In genomic region chr6:108115598-108116058, GRCh38 we compare ENCODE assay signal across 1 cellular context.
TF ChIP-seq lines count a peak whose summit lies in the region.

No MANE protein-coding gene starts in this region.

TF ChIP-seq in GM12878, 131 proteins besides CTCF, POLR2A, EP300 and RAD21 (continued from another document):
- TF ChIP-seq ZBTB4 (CRISPR knock-in tag; IDR thresholded peaks at IDR 0.05) (no peak), CEBPB (IDR thresholded peaks at IDR 0.05; ENCODE audit: borderline replicate concordance in 1 of 2, low read depth in 2 of 2, low read length in 2 of 2) (no peak), RCOR1 (conservative IDR thresholded peaks at IDR 0.05; ENCODE audit: low read depth, low read length) (no peak), FOXK2 (IDR thresholded peaks at IDR 0.05) (no peak), MTA3 (IDR thresholded peaks at IDR 0.05; ENCODE audit: borderline replicate concordance, low read length) (no peak), USF2 (IDR thresholded peaks at IDR 0.05; ENCODE audit: borderline replicate concordance, low read depth, low read length) (no peak), MEF2A (IDR thresholded peaks at IDR 0.05; ENCODE audit: insufficient read depth, low read depth, low read length) (no peak), REST (IDR thresholded peaks at IDR 0.05; ENCODE audit: low read depth, low read length) (no peak), NBN (IDR thresholded peaks at IDR 0.05) (no peak), KLF5 (IDR thresholded peaks at IDR 0.05; ENCODE audit: partially characterized antibody) (no peak), PKNOX1 (IDR thresholded peaks at IDR 0.05) (no peak), SUZ12 (IDR thresholded peaks at IDR 0.05; ENCODE audit: unreplicated experiment) (no peak), KAT2A (conservative IDR thresholded peaks at IDR 0.05; ENCODE audit: control insufficient read depth, low read depth, low read length) (no peak)
